In the genomic region with DNA sequence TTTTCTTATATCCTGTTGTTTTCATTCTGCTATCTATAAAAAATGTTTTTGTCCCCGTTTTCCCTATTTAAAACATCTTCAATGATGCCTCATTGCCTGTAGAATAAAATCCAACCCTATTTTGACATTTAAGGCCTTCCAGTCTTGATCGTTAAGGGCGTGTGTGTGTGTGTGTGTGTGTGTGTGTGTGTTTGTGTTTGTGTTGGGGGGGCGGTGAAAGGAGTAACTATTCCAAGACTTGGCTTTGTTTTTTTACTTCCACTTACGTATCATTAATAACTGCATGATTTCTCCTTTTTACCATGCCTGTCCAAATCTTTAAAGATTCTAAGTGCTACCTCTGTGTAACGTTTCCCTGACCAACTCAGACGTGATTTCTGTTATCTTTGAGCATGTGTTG, we compare ENCODE assay signal across 8 cellular contexts. TPM values are rescaled to one million over a fixed set of nuclear protein-coding genes. Genes with fewer than 3 reads are reported as not detected.
DNase-seq lines count a peak whose midpoint lies in the region; ATAC-seq and TF ChIP-seq lines count a peak whose summit lies in the region.

No MANE protein-coding gene starts in this region.

- ATAC-seq in DND-41 (ENCODE audit: insufficient read depth, low read depth) (no peak), naive B cell (ENCODE audit: low read depth in 2 of 2) (no peak), HG02623 (IDR thresholded peaks at IDR 0.05; ENCODE audit: unreplicated experiment) (no peak), esophagus mucosa (no peak), HG02763 (IDR thresholded peaks at IDR 0.05; ENCODE audit: unreplicated experiment) (no peak)

- H3K4me2 ChIP-seq in DND-41 (ENCODE audit: insufficient read depth, low read length): peak overlapping the region; percentile 92

- peak overlapping the region; percentile 96 for H3K4me3 Mint-ChIP-seq in chondrocyte (ENCODE audit: unreplicated experiment)
- peak overlapping the region; percentile 95 to 100 (median 100) for H3K4me3 Mint-ChIP-seq in naive B cell

- H3K27me3 Mint-ChIP-seq in chondrocyte (ENCODE audit: low read depth): no peaks in the 10 kb centered on the region
- no peaks in the 10 kb centered on the region for H3K27me3 Mint-ChIP-seq in naive B cell

- H3K4me1 ChIP-seq in DND-41 (ENCODE audit: insufficient read depth, low read length): peaks cover 53% of the 10 kb centered on the region

- peak overlapping the region; percentile 82 for H3K9ac ChIP-seq in DND-41 (ENCODE audit: low read depth, low read length)

- DNase-seq in DND-41 (no peak), NCI-H1417 (lab: John Stamatoyannopoulos, UW) (peak in 2 of 3 experiments; percentile 27 to 67), chondrocyte (ENCODE audit: low spot score) (no peak), naive B cell (no peak), GOT3 (lab: John Stamatoyannopoulos, UW) (no peak)

- H3K4me3 ChIP-seq in DND-41 (ENCODE audit: low read depth in 1 of 2, low read length in 2 of 2): peak overlapping the region; percentile 61 to 89

- TF ChIP-seq CTCF in DND-41 (IDR thresholded peaks at IDR 0.05; ENCODE audit: borderline replicate concordance, extremely low read depth, low read length, poor library complexity, severe bottlenecking) (no peak), chondrocyte (IDR thresholded peaks at IDR 0.05) (no peak)

- H3K36me3 Mint-ChIP-seq in chondrocyte (ENCODE audit: low read depth) (peaks cover 4% of the 10 kb centered on the region), naive B cell (peaks cover 0 to 20% of the 10 kb centered on the region in 2 donors)

- H3K4me1 Mint-ChIP-seq in chondrocyte (ENCODE audit: low read depth) (peaks cover 52% of the 10 kb centered on the region), naive B cell (peaks cover 32 to 57% (median 54%) of the 10 kb centered on the region in 3 donors)

- H4K20me1 ChIP-seq in DND-41 (ENCODE audit: insufficient read depth, low read length): peaks cover 18% of the 10 kb centered on the region; the same call in 1 of the 2 replicates

- H2AFZ ChIP-seq in DND-41 (ENCODE audit: low read depth, low read length): peak overlapping the region; percentile 93

- no peaks in the 10 kb centered on the region for H3K27me3 ChIP-seq in DND-41 (ENCODE audit: insufficient read depth, low read length, poor library complexity)

- H3K79me2 ChIP-seq in DND-41 (ENCODE audit: insufficient read depth, low read length): peaks cover 98% of the 10 kb centered on the region

- peak overlapping the region; percentile 89 for H3K27ac ChIP-seq in DND-41 (ENCODE audit: low read length)

- no peaks in the 10 kb centered on the region for H3K9me3 ChIP-seq in DND-41 (ENCODE audit: insufficient read depth, low read length, severe bottlenecking)

- H3K36me3 ChIP-seq in DND-41 (ENCODE audit: insufficient read depth, low read length): peaks cover 34% of the 10 kb centered on the region

- peak overlapping the region; percentile 98 for H3K27ac Mint-ChIP-seq in chondrocyte (ENCODE audit: unreplicated experiment)
- H3K27ac Mint-ChIP-seq in naive B cell: peak overlapping the region; percentile 95 to 100 (median 99)

- H3K9me3 Mint-ChIP-seq in chondrocyte (ENCODE audit: low read depth): no peaks in the 10 kb centered on the region
- H3K9me3 Mint-ChIP-seq in naive B cell: peaks cover 0 to 3% (median 0%) of the 10 kb centered on the region in 7 donors

RNA-seq across cellular contexts. Expression of gene PIBF1, which starts 0.8 kb away (rescaled TPM):
- total RNA-seq in chondrocyte (18.2 to 29.9 TPM (median 20.7 TPM) in 3 replicates), esophagus mucosa (6.5 TPM)
- polyA plus RNA-seq in naive B cell (ENCODE audit: low read depth in 6 of 6): 10 to 100 TPM in 5 of 6 donors, 1 to 10 TPM in 1; 7.8 to 28.9 (median 25.5) TPM

RNA-seq across cellular contexts. Expression of gene DIS3, which starts 1.0 kb away (rescaled TPM):
- total RNA-seq in chondrocyte (28.3 to 33.4 TPM (median 30.5 TPM) in 3 replicates), esophagus mucosa (19.7 TPM)
- 10 to 100 TPM; 14.9 to 22.2 (median 18.3) TPM for polyA plus RNA-seq in naive B cell (ENCODE audit: low read depth in 6 of 6)

RNA-seq across cellular contexts. Expression of gene BORA, which starts 55.0 kb away (rescaled TPM):
- total RNA-seq in chondrocyte (2.8 to 4.5 TPM (median 3.2 TPM) in 3 replicates), esophagus mucosa (4.9 TPM)
- 10 to 100 TPM in 4 of 6 donors, 1 to 10 TPM in 2; 9.6 to 21.9 (median 11.9) TPM for polyA plus RNA-seq in naive B cell (ENCODE audit: low read depth in 6 of 6)

RNA-seq across cellular contexts. Expression of gene MZT1, which starts 55.3 kb away (rescaled TPM):
- total RNA-seq in chondrocyte: 10.9 to 11.7 TPM (median 11.6 TPM) in 3 replicates
- polyA plus RNA-seq in naive B cell (ENCODE audit: low read depth in 6 of 6): 10 to 100 TPM in 2 of 6 donors, 1 to 10 TPM in 4; 5.6 to 12.4 (median 9.9) TPM
- total RNA-seq in esophagus mucosa: 6.5 TPM

Comparison
In these comparisons a context has a peak if more than half of its experiments do, and no peak if none do; other contexts are left out.
1. DNase-seq: peak in NCI-H1417 (2 of 3); none in DND-41 (single experiment), chondrocyte (single experiment), naive B cell (single experiment) and GOT3 (single experiment).